In the genomic region with DNA sequence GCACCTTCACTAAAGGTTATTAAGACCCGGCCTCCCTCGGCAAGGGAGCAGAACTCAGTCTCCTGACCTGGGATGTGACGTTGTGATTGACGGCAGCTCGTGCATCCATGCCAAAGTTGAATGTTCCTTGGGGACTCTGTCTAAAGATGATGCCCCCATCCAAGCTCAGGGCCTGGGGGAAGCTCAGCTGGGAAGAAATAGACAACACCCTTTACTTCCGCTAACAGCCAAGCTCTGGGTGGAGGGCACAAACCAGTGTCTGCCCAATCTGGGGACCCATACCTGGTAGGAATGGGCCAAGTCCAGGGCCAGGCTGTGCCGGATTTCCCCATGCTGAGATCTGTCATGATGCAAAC, we compare ENCODE assay signal across 6 cellular contexts.
"Had no signal": no experiment of that assay in that cellular context is flagged by ENCODE, and none has a peak within 500 bp of the region (broad histone marks: within the 10 kb centered on the region; RNA-seq: fewer than 3 reads in every experiment).

No MANE protein-coding gene starts in this region.

- FAIRE-seq: HTR-8/SVneo had no signal

- H2AFZ ChIP-seq: GM23248 had no signal

- H3K4me1 Mint-ChIP-seq: IgD-negative memory B cell had no signal

- H3K4me3 ChIP-seq: GM23248 had no signal

- H3K27ac ChIP-seq: GM23248 had no signal

- H3K9ac ChIP-seq: GM23248 had no signal

- DNase-seq: GM23248, HCEC 1CT, Kasumi-1, KG1 had no signal

- H3K27ac Mint-ChIP-seq: IgD-negative memory B cell had no signal

- H3K4me3 Mint-ChIP-seq: IgD-negative memory B cell had no signal
